ENCODE assay signal across 29 cellular contexts in the genomic region with DNA sequence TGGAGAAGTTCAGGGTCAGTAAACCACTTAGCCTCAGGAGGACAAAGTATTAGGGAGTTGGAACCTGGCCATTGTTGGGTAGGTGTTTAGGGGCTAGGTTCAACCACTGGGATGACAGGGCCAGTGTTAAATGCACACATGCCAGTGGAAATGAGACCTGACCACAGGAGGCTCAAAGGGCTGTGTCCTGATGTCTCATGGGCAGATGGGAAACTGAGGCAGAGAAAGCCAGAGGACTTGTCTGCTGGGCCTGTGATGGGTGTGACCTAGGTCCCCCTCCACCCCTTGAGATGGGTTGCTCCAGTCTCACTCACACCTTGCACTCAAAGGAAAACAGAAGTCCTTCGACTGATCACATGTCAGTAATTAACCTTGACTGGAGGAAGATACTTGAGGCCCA.
"Had no signal": no experiment of that assay in that cellular context is flagged by ENCODE, and none has a peak within 500 bp of the region (broad histone marks: within the 10 kb centered on the region; RNA-seq: fewer than 3 reads in every experiment).

No MANE protein-coding gene starts in this region.

- H3K9me3 Mint-ChIP-seq: activated CD4-positive, alpha-beta T cell treated with anti-CD3 and anti-CD28 coated beads, Interleukin-2, amount 10 ng/mL, durations not matched to agents 7 days and 5 days; activated naive CD4-positive, alpha-beta T cell treated with anti-CD3 and anti-CD28 coated beads, Interleukin-2, amount 50 U/mL, for 24 hours; activated naive CD8-positive, alpha-beta T cell treated with anti-CD3 and anti-CD28 coated beads, Interleukin-2, amount 10 ng/mL, durations not matched to agents 7 days and 5 days; activated T-cell treated with anti-CD3 and anti-CD28 coated beads, Interleukin-2, amount 50 U/mL, for 24 hours; activated T-helper 2 cell treated with anti-CD3 and anti-CD28 coated beads, Interferon-gamma antibody, Interleukin-2, Interleukin-4, amounts not matched to agents 10 μg/mL and 5 μg/mL and 100 μg/mL, durations not matched to agents 14 hours and 24 hours and 36 hours; central memory CD8-positive, alpha-beta T cell; T-helper 1 cell treated with Interleukin-12 subunit alpha and Interleukin-12 subunit beta and Interleukin-4 antibody, amounts not matched to agents 30 μg/mL and 1 μg/mL, for 36 hours; T-helper 2 cell treated with Interferon-gamma antibody and Interleukin-4, amounts not matched to agents 5 μg/mL and 100 μg/mL, for 36 hours had no signal

- ATAC-seq: activated CD8-positive, alpha-beta T cell treated with anti-CD3 and anti-CD28 coated beads, Interleukin-2, amount 10 ng/mL, durations not matched to agents 7 days and 5 days; PC-3 had no signal

- H3K4me3 Mint-ChIP-seq: activated CD4-positive, alpha-beta T cell treated with anti-CD3 and anti-CD28 coated beads, Interleukin-2, amount 10 ng/mL, durations not matched to agents 7 days and 5 days; activated CD8-positive, alpha-beta T cell treated with anti-CD3 and anti-CD28 coated beads, Interleukin-2, amount 10 ng/mL, durations not matched to agents 7 days and 5 days; activated naive CD4-positive, alpha-beta T cell treated with anti-CD3 and anti-CD28 coated beads, Interleukin-2, amount 50 U/mL, for 24 hours; activated naive CD8-positive, alpha-beta T cell treated with anti-CD3 and anti-CD28 coated beads, Interleukin-2, amount 10 ng/mL, durations not matched to agents 7 days and 5 days; activated T-cell treated with anti-CD3 and anti-CD28 coated beads, Interleukin-2, amount 50 U/mL, for 24 hours; central memory CD8-positive, alpha-beta T cell; T-helper 1 cell treated with Interleukin-12 subunit alpha and Interleukin-12 subunit beta and Interleukin-4 antibody, amounts not matched to agents 30 μg/mL and 1 μg/mL, for 36 hours; T-helper 2 cell treated with Interferon-gamma antibody and Interleukin-4, amounts not matched to agents 5 μg/mL and 100 μg/mL, for 36 hours had no signal

- H3K27ac Mint-ChIP-seq: activated CD4-positive, alpha-beta T cell treated with anti-CD3 and anti-CD28 coated beads, Interleukin-2, amount 10 ng/mL, durations not matched to agents 7 days and 5 days; activated CD8-positive, alpha-beta T cell treated with anti-CD3 and anti-CD28 coated beads, Interleukin-2, amount 10 ng/mL, durations not matched to agents 7 days and 5 days; activated naive CD4-positive, alpha-beta T cell treated with anti-CD3 and anti-CD28 coated beads, Interleukin-2, amount 50 U/mL, for 24 hours; activated naive CD8-positive, alpha-beta T cell treated with anti-CD3 and anti-CD28 coated beads, Interleukin-2, amount 10 ng/mL, durations not matched to agents 7 days and 5 days; activated T-cell treated with anti-CD3 and anti-CD28 coated beads, Interleukin-2, amount 50 U/mL, for 24 hours; activated T-helper 2 cell treated with anti-CD3 and anti-CD28 coated beads, Interferon-gamma antibody, Interleukin-2, Interleukin-4, amounts not matched to agents 10 μg/mL and 5 μg/mL and 100 μg/mL, durations not matched to agents 14 hours and 24 hours and 36 hours; T-helper 1 cell treated with Interleukin-12 subunit alpha and Interleukin-12 subunit beta and Interleukin-4 antibody, amounts not matched to agents 30 μg/mL and 1 μg/mL, for 36 hours; T-helper 2 cell treated with Interferon-gamma antibody and Interleukin-4, amounts not matched to agents 5 μg/mL and 100 μg/mL, for 36 hours had no signal

- H3K36me3 Mint-ChIP-seq: activated naive CD4-positive, alpha-beta T cell treated with anti-CD3 and anti-CD28 coated beads, Interleukin-2, amount 50 U/mL, for 24 hours; activated naive CD8-positive, alpha-beta T cell treated with anti-CD3 and anti-CD28 coated beads, Interleukin-2, amount 10 ng/mL, durations not matched to agents 7 days and 5 days had no signal

- DNase-seq: activated CD4-positive, alpha-beta T cell treated with anti-CD3 and anti-CD28 coated beads, Interleukin-2, amount 10 ng/mL, durations not matched to agents 7 days and 5 days; activated CD4-positive, alpha-beta T cell treated with anti-CD3 and anti-CD28 coated beads, Interleukin-2, amount 50 U/mL, for 48 hours; activated CD8-positive, alpha-beta T cell treated with anti-CD3 and anti-CD28 coated beads, Interleukin-2, amount 10 ng/mL, durations not matched to agents 7 days and 5 days; activated gamma-delta T cell; activated naive CD4-positive, alpha-beta T cell treated with Interleukin-2 at 50 U/mL for 16 hours; activated naive CD8-positive, alpha-beta T cell treated with anti-CD3 and anti-CD28 coated beads, Interleukin-2, amount 10 ng/mL, durations not matched to agents 7 days and 5 days; activated T-cell treated with anti-CD3 and anti-CD28 coated beads, Interleukin-2, amount 50 U/mL, for 24 hours; amygdala; MM.1S; NCI-H1105; NCI-H1417 treated with DMSO at 0.1 percent for 48 hours; NCI-H187 treated with DMSO at 0.1 percent for 48 hours; NCI-H2081; NCI-H345; NCI-H524 treated with DMSO at 0.1 percent for 48 hours; PC-3; Peyer's patch; RPMI8226; SHP77 treated with DMSO at 0.1 percent for 48 hours; SK-N-SH had no signal

- H3K4me3 ChIP-seq: ascending aorta, cardiac muscle cell, Peyer's patch, SJSA1 had no signal

- H3K27me3 ChIP-seq: ascending aorta, cardiac muscle cell, Peyer's patch, SJSA1 had no signal

- H3K27me3 Mint-ChIP-seq: activated naive CD4-positive, alpha-beta T cell treated with anti-CD3 and anti-CD28 coated beads, Interleukin-2, amount 50 U/mL, for 24 hours; activated T-cell treated with anti-CD3 and anti-CD28 coated beads, Interleukin-2, amount 50 U/mL, for 24 hours; central memory CD8-positive, alpha-beta T cell had no signal

- H3K27ac ChIP-seq: ascending aorta, cardiac muscle cell, KMS-11, Peyer's patch, SJSA1 had no signal
